In genomic region chr2:197453123-197453913, GRCh38 we compare ENCODE assay signal across 8 cellular contexts. TPM values are rescaled to one million over a fixed set of nuclear protein-coding genes. Genes with fewer than 3 reads are reported as not detected.
A peak's percentile ranks its signal among the peaks of the same experiment; 100 is the strongest.
DNase-seq lines count a peak whose midpoint lies in the region; ATAC-seq and TF ChIP-seq lines count a peak whose summit lies in the region.

TSS of gene COQ10B (plus strand) at chr2:197453552. CDS start at chr2:197453561, 9 bp downstream.

- H3K27me3 ChIP-seq in fibroblast of lung (ENCODE audit: control insufficient read depth, insufficient read depth, low read length): no peaks in the 10 kb centered on the region
- no peaks in the 10 kb centered on the region for H3K27me3 ChIP-seq in naive thymus-derived CD4-positive, alpha-beta T cell (ENCODE audit: control insufficient read depth in 2 of 2, insufficient read depth in 2 of 2, low read length in 2 of 2)

- H3K4me3 Mint-ChIP-seq in activated T-helper 17 cell treated with anti-CD3 and anti-CD28 coated beads, Interleukin-2, amount 50 U/mL, for 72 hours: peak within 1 kb of the TSS; percentile 99
- H3K4me3 Mint-ChIP-seq in naive thymus-derived CD4-positive, alpha-beta T cell: peak within 1 kb of the TSS; percentile 92 to 100 (median 99)
- peak within 1 kb of the TSS; percentile 96 to 98 for H3K4me3 Mint-ChIP-seq in stimulated activated naive B cell treated with anti-CD40 and anti-IgM and Interleukin-4, amounts not matched to agents 10 μg/mL and 1 μg/mL and 100 μg/mL, for 72 hours

- peak within 1 kb of the TSS; percentile 100 for H3K27ac Mint-ChIP-seq in activated T-helper 17 cell treated with anti-CD3 and anti-CD28 coated beads, Interleukin-2, amount 50 U/mL, for 72 hours
- H3K27ac Mint-ChIP-seq in naive thymus-derived CD4-positive, alpha-beta T cell: peak within 1 kb of the TSS; percentile 97 to 100 (median 100)
- H3K27ac Mint-ChIP-seq in stimulated activated naive B cell treated with anti-CD40 and anti-IgM and Interleukin-4, amounts not matched to agents 10 μg/mL and 1 μg/mL and 100 μg/mL, for 72 hours: peak within 1 kb of the TSS; percentile 100

- no peaks in the 10 kb centered on the region for H3K36me3 ChIP-seq in fibroblast of lung (ENCODE audit: control insufficient read depth, insufficient read depth, low read length)
- peaks cover 0 to 3% (median 0%) of the 10 kb centered on the region in 3 experiments for H3K36me3 ChIP-seq in naive thymus-derived CD4-positive, alpha-beta T cell (ENCODE audit: control insufficient read depth in 2 of 3, insufficient read depth in 3 of 3, low read length in 3 of 3)

- POLR2A ChIA-PET in RWPE1 (lab: Yijun Ruan, JAX; ENCODE audit: low non-redundant PET): interaction anchor here (1.0 kb wide), 1 partner anchor 18 kb away, joined by 7 read pairs; the partner anchor contains the start of gene SF3B1
- POLR2A ChIA-PET in naive thymus-derived CD4-positive, alpha-beta T cell (lab: Charles Lee): interaction anchor here (0.6 to 7.8 kb wide), 19 partner anchors 11 to 1979 kb away, joined by 3 to 176 read pairs (median 4); partner anchors contain the start of genes HSPD1, HSPE1, MARS2 and MOB4

- H4K20me1 ChIP-seq in fibroblast of lung (ENCODE audit: control insufficient read depth, extremely low read depth, insufficient read depth, low read length): no peaks in the 10 kb centered on the region

- peak; percentile 93 for ATAC-seq in activated T-helper 17 cell treated with anti-CD3 and anti-CD28 coated beads, Interleukin-2, amount 50 U/mL, for 72 hours (replicated peaks)
- peak; percentile 92 for ATAC-seq in naive thymus-derived CD4-positive, alpha-beta T cell
- peak; percentile 92 to 93 for ATAC-seq in stimulated activated naive B cell treated with anti-CD40 and anti-IgM and Interleukin-4, amounts not matched to agents 10 μg/mL and 1 μg/mL and 100 μg/mL, for 72 hours (replicated peaks)

- peak within 1 kb of the TSS; percentile 97 for H3K4me3 ChIP-seq in LNCaP clone FGC (ENCODE audit: low read depth, low read length)
- H3K4me3 ChIP-seq in fibroblast of lung (replicated peaks in 1 of 4; ENCODE audit: control extremely low read depth in 1 of 4, insufficient read depth in 1 of 4, low read depth in 3 of 4, low read length in 4 of 4): peak within 1 kb of the TSS; percentile 75 to 97 (median 90)
- H3K4me3 ChIP-seq in naive thymus-derived CD4-positive, alpha-beta T cell (ENCODE audit: low read length): peak within 1 kb of the TSS; percentile 92

- peak within 1 kb of the TSS; percentile 85 for H2AFZ ChIP-seq in fibroblast of lung (ENCODE audit: low read length)

- H3K36me3 Mint-ChIP-seq in activated T-helper 17 cell treated with anti-CD3 and anti-CD28 coated beads, Interleukin-2, amount 50 U/mL, for 72 hours (ENCODE audit: low read depth): peaks cover 31% of the 10 kb centered on the region
- H3K36me3 Mint-ChIP-seq in naive thymus-derived CD4-positive, alpha-beta T cell: peaks cover 0 to 4% (median 0%) of the 10 kb centered on the region in 5 donors
- peaks cover 4 to 5% of the 10 kb centered on the region in 2 donors for H3K36me3 Mint-ChIP-seq in stimulated activated naive B cell treated with anti-CD40 and anti-IgM and Interleukin-4, amounts not matched to agents 10 μg/mL and 1 μg/mL and 100 μg/mL, for 72 hours

- H3K79me2 ChIP-seq in fibroblast of lung (ENCODE audit: control insufficient read depth, insufficient read depth, low read length): peaks cover 43% of the 10 kb centered on the region

- DNase-seq in EL: peak; percentile 100
- DNase-seq in GOT3 (lab: John Stamatoyannopoulos, UW): peak; percentile 97
- peak; percentile 98 for DNase-seq in LNCaP clone FGC (ENCODE audit: low read depth)
- DNase-seq in RWPE1 (ENCODE audit: low spot score): peak; percentile 98
- peak; percentile 100 for DNase-seq in fibroblast of lung (ENCODE audit: low read depth in 2 of 2)
- peak; percentile 87 to 99 (median 98) for DNase-seq in naive thymus-derived CD4-positive, alpha-beta T cell
- DNase-seq in stimulated activated naive B cell treated with anti-CD40 and anti-IgM and Interleukin-4, amounts not matched to agents 10 μg/mL and 1 μg/mL and 100 μg/mL, for 72 hours: peak; percentile 99

- H3K9me3 ChIP-seq in fibroblast of lung (ENCODE audit: control insufficient read depth, insufficient read depth, low read depth, low read length): no peaks in the 10 kb centered on the region
- no peaks in the 10 kb centered on the region for H3K9me3 ChIP-seq in naive thymus-derived CD4-positive, alpha-beta T cell (ENCODE audit: control insufficient read depth in 2 of 3, low read length in 3 of 3)

- peaks cover 3% of the 10 kb centered on the region for H3K4me1 ChIP-seq in fibroblast of lung (ENCODE audit: control insufficient read depth, extremely low read depth, insufficient read depth, low read length)
- H3K4me1 ChIP-seq in naive thymus-derived CD4-positive, alpha-beta T cell (ENCODE audit: control insufficient read depth in 2 of 2, insufficient read depth in 2 of 2, low read length in 2 of 2): peaks cover 16% of the 10 kb centered on the region in 2 donors

- peak within 1 kb of the TSS; percentile 99 for H3K27ac ChIP-seq in RWPE1
- peak within 1 kb of the TSS; percentile 99 for H3K27ac ChIP-seq in fibroblast of lung (ENCODE audit: insufficient read depth, low read length)
- H3K27ac ChIP-seq in naive thymus-derived CD4-positive, alpha-beta T cell (ENCODE audit: low read depth, low read length): peak within 1 kb of the TSS; percentile 96

- peaks cover 19% of the 10 kb centered on the region for H3K4me1 Mint-ChIP-seq in activated T-helper 17 cell treated with anti-CD3 and anti-CD28 coated beads, Interleukin-2, amount 50 U/mL, for 72 hours
- H3K4me1 Mint-ChIP-seq in naive thymus-derived CD4-positive, alpha-beta T cell: peaks cover 24 to 56% (median 47%) of the 10 kb centered on the region in 7 donors
- peaks cover 17 to 41% of the 10 kb centered on the region in 2 donors for H3K4me1 Mint-ChIP-seq in stimulated activated naive B cell treated with anti-CD40 and anti-IgM and Interleukin-4, amounts not matched to agents 10 μg/mL and 1 μg/mL and 100 μg/mL, for 72 hours

- H3K27me3 Mint-ChIP-seq in activated T-helper 17 cell treated with anti-CD3 and anti-CD28 coated beads, Interleukin-2, amount 50 U/mL, for 72 hours: no peaks in the 10 kb centered on the region
- H3K27me3 Mint-ChIP-seq in naive thymus-derived CD4-positive, alpha-beta T cell: peaks cover 0 to 2% (median 0%) of the 10 kb centered on the region in 5 donors
- no peaks in the 10 kb centered on the region for H3K27me3 Mint-ChIP-seq in stimulated activated naive B cell treated with anti-CD40 and anti-IgM and Interleukin-4, amounts not matched to agents 10 μg/mL and 1 μg/mL and 100 μg/mL, for 72 hours

- H3K4me2 ChIP-seq in fibroblast of lung (ENCODE audit: extremely low read depth, insufficient read depth, low read length): peak within 1 kb of the TSS; percentile 98

- H3K9ac ChIP-seq in fibroblast of lung (ENCODE audit: insufficient read depth, low read length): peak within 1 kb of the TSS; percentile 100

- intact Hi-C loops in naive thymus-derived CD4-positive, alpha-beta T cell (cut with micrococcal nuclease): loop anchor here (1.0 to 5.0 kb wide), 9 partner anchors 18 to 814 kb away; partner anchors contain the start of genes CCDC150 (in 2 of the 2), HSPE1 (in 2 of the 2), MARS2 (in 2 of the 2) and SF3B1 (in 2 of the 2)

- TF ChIP-seq CTCF in LNCaP clone FGC (IDR thresholded peaks at IDR 0.05; ENCODE audit: control insufficient read depth, extremely low read depth, insufficient read depth): 0 out of 2 replicates have a peak, but pooled peaks have one; percentile 11
- TF ChIP-seq CTCF in RWPE1 (conservative IDR thresholded peaks at IDR 0.05; ENCODE audit: low read depth): no peak
- peak; percentile 18 to 29 for TF ChIP-seq CTCF in fibroblast of lung (conservative IDR thresholded peaks at IDR 0.05 in 1 of 2, IDR thresholded peaks at IDR 0.05 in 1 of 2; ENCODE audit: low read depth in 1 of 2, low read length in 2 of 2)

- CTCF ChIA-PET in RWPE1 (lab: Yijun Ruan, JAX): no interaction called here
- CTCF ChIA-PET in naive thymus-derived CD4-positive, alpha-beta T cell (lab: Charles Lee): interaction anchor here (0.8 to 1.3 kb wide), 4 partner anchors 17 to 47 kb away, joined by 3 to 6 read pairs (median 4); partner anchors contain the start of genes HSPD1, HSPE1 and SF3B1

- H3K9me3 Mint-ChIP-seq in activated T-helper 17 cell treated with anti-CD3 and anti-CD28 coated beads, Interleukin-2, amount 50 U/mL, for 72 hours: no peaks in the 10 kb centered on the region
- peaks cover 0 to 6% (median 0%) of the 10 kb centered on the region in 11 donors for H3K9me3 Mint-ChIP-seq in naive thymus-derived CD4-positive, alpha-beta T cell
- peaks cover 0 to 4% of the 10 kb centered on the region in 2 donors for H3K9me3 Mint-ChIP-seq in stimulated activated naive B cell treated with anti-CD40 and anti-IgM and Interleukin-4, amounts not matched to agents 10 μg/mL and 1 μg/mL and 100 μg/mL, for 72 hours

RNA-seq across cellular contexts. Expression of gene COQ10B, which starts in this region (rescaled TPM):
- total RNA-seq in activated T-helper 17 cell treated with anti-CD3 and anti-CD28 coated beads, Interleukin-2, amount 50 U/mL, for 72 hours: 10 to 100 TPM; 15.8 to 20.1 TPM
- 38.8 and 41.9 TPM in 2 replicates for total RNA-seq in fibroblast of lung
- polyA plus RNA-seq in fibroblast of lung: 9.8 and 11.6 TPM in 2 replicates
- 23.9 and 28.0 TPM in 2 replicates for polyA plus RNA-seq in fibroblast of lung (2012)
- 2.2 and 7.8 TPM in 2 replicates for polyA minus RNA-seq in fibroblast of lung (ENCODE audit: low replicate concordance)
- total RNA-seq in naive thymus-derived CD4-positive, alpha-beta T cell: 10 to 100 TPM; 22.9 to 57.2 (median 30.5) TPM
- 10 to 100 TPM; 31.9 to 54.9 TPM for polyA plus RNA-seq in naive thymus-derived CD4-positive, alpha-beta T cell

Comparison
In these comparisons a context has a peak if more than half of its experiments do, and no peak if none do; other contexts are left out.
1. Peak in every context shown above with its lines: DNase-seq, ATAC-seq, H3K4me3 ChIP-seq and H3K27ac ChIP-seq.